Comparison of ENCODE assay signal across 8 cellular contexts in the genomic region with DNA sequence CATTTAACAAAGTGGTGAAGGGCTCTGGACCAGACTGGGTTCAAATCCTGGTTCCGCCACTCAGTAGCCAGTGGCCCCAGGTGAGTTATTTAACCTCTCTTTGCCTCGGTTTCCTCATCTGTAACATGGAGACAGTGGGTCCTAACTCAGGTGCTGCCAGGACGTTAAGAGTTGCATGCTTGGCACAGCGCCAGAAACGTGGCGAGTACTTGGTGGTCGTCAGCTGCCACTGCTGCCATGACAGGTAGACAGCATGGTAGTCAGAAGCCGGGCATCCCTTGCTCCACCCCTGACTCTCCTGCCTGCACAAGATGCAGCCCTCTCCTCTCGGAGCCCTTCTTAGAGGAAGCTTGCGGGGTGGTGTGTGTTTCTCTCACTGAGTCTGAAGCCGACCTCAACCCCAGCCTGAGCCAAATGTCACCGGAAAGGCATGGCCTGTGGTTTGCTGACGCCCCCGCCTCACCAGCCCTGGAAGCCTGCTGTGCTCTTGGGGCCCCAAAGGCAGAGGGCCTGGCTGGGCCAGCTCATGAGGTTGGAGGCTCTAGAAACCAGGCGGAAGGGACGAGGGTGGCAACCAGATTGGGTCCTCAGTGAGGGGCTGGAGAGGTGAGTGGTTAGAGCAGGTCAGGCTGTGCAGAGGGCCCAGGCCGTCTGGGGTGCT.
DNase-seq lines count a peak whose midpoint lies in the region; ATAC-seq, FAIRE-seq and TF ChIP-seq lines count a peak whose summit lies in the region.

No MANE protein-coding gene starts in this region.

- intact Hi-C loops in activated T-helper 2 cell treated with anti-CD3 and anti-CD28 coated beads, Interferon-gamma antibody, Interleukin-2, Interleukin-4, amounts not matched to agents 10 μg/mL and 5 μg/mL and 100 μg/mL, durations not matched to agents 14 hours and 24 hours and 36 hours (cut with micrococcal nuclease): loop anchor here (5.0 to 10.0 kb wide), 4 partner anchors 161 to 794 kb away; partner anchors contain the start of gene TLE3
- intact Hi-C loops in esophagus muscularis mucosa (cut with DNase I) (no loop called here), thyroid gland (cut with DNase I) (no loop called here)

- no peaks in the 10 kb centered on the region for H3F3A ChIP-seq in OCI-LY1 (ENCODE audit: insufficient read depth, low read length)

- H3K27ac Mint-ChIP-seq in activated T-helper 2 cell treated with anti-CD3 and anti-CD28 coated beads, Interferon-gamma antibody, Interleukin-2, Interleukin-4, amounts not matched to agents 10 μg/mL and 5 μg/mL and 100 μg/mL, durations not matched to agents 14 hours and 24 hours and 36 hours: no peak overlapping the region
- peak overlapping the region; percentile 34 to 62 (median 37) for H3K27ac Mint-ChIP-seq in nephron

- H3K9me3 ChIP-seq in OCI-LY1 (ENCODE audit: low read length) (no peaks in the 10 kb centered on the region), esophagus muscularis mucosa (no peaks in the 10 kb centered on the region), thyroid gland (no peaks in the 10 kb centered on the region)

- H3K9me2 ChIP-seq in OCI-LY1 (ENCODE audit: low read depth, low read length): no peaks in the 10 kb centered on the region

- no peaks in the 10 kb centered on the region for H3K9me3 Mint-ChIP-seq in activated T-helper 2 cell treated with anti-CD3 and anti-CD28 coated beads, Interferon-gamma antibody, Interleukin-2, Interleukin-4, amounts not matched to agents 10 μg/mL and 5 μg/mL and 100 μg/mL, durations not matched to agents 14 hours and 24 hours and 36 hours
- no peaks in the 10 kb centered on the region for H3K9me3 Mint-ChIP-seq in nephron

- TF ChIP-seq EP300 in esophagus muscularis mucosa (IDR thresholded peaks at IDR 0.05): no peak

- TF ChIP-seq POLR2A in esophagus muscularis mucosa (IDR thresholded peaks at IDR 0.05; ENCODE audit: low read depth): no peak
- TF ChIP-seq POLR2A in thyroid gland (IDR thresholded peaks at IDR 0.05): no peak

- peaks cover 49% of the 10 kb centered on the region for H3K27me3 Mint-ChIP-seq in activated T-helper 2 cell treated with anti-CD3 and anti-CD28 coated beads, Interferon-gamma antibody, Interleukin-2, Interleukin-4, amounts not matched to agents 10 μg/mL and 5 μg/mL and 100 μg/mL, durations not matched to agents 14 hours and 24 hours and 36 hours (ENCODE audit: low read depth)
- peaks cover 67% of the 10 kb centered on the region for H3K27me3 Mint-ChIP-seq in nephron (ENCODE audit: low read depth)

- H2AFZ ChIP-seq in OCI-LY1 (ENCODE audit: low read length): no peak overlapping the region

- H4K20me1 ChIP-seq in OCI-LY1 (ENCODE audit: insufficient read depth, low read length): no peaks in the 10 kb centered on the region

- 74% methylated on average over 10 of the region's 17 CpGs for WGBS in esophagus muscularis mucosa
- 44 to 62% methylated on average over 11 to 17 of the region's 17 CpGs for WGBS in thyroid gland, 2 donors

- H3K27ac ChIP-seq in OCI-LY1 (ENCODE audit: low read depth, low read length, poor library complexity, severe bottlenecking) (no peak overlapping the region), esophagus muscularis mucosa (replicated peaks in 1 of 4) (no peak overlapping the region), thyroid gland (no peak overlapping the region)

- H3K9ac ChIP-seq in OCI-LY1 (ENCODE audit: low read length): no peak overlapping the region; the same call in 1 of the 2 replicates

- FAIRE-seq in urothelium cell line (lab: Jason Lieb, UNC): peak; percentile 58

- H3K4me1 Mint-ChIP-seq in activated T-helper 2 cell treated with anti-CD3 and anti-CD28 coated beads, Interferon-gamma antibody, Interleukin-2, Interleukin-4, amounts not matched to agents 10 μg/mL and 5 μg/mL and 100 μg/mL, durations not matched to agents 14 hours and 24 hours and 36 hours (ENCODE audit: low read depth): peaks cover 35% of the 10 kb centered on the region
- H3K4me1 Mint-ChIP-seq in nephron: peaks cover 36% of the 10 kb centered on the region

- H3K4me3 ChIP-seq in OCI-LY1 (ENCODE audit: low read depth, low read length, poor library complexity, severe bottlenecking) (peak overlapping the region; percentile 1), esophagus muscularis mucosa (no peak overlapping the region), thyroid gland (replicated peaks in 1 of 3) (no peak overlapping the region)

- peak; percentile 65 for DNase-seq in activated T-helper 2 cell treated with anti-CD3 and anti-CD28 coated beads, Interferon-gamma antibody, Interleukin-2, Interleukin-4, amounts not matched to agents 10 μg/mL and 5 μg/mL and 100 μg/mL, durations not matched to agents 14 hours and 24 hours and 36 hours (ENCODE audit: low spot score)
- peak; percentile 44 for DNase-seq in urothelium cell line (ENCODE audit: low spot score)
- no peak for DNase-seq in esophagus muscularis mucosa (ENCODE audit: extremely low spot score)
- no peak for DNase-seq in thyroid gland
- no peak for DNase-seq in HCEC 1CT

- ATAC-seq in GM19023 (IDR thresholded peaks at IDR 0.05; ENCODE audit: unreplicated experiment): peak; percentile 51

- H3K36me3 Mint-ChIP-seq in activated T-helper 2 cell treated with anti-CD3 and anti-CD28 coated beads, Interferon-gamma antibody, Interleukin-2, Interleukin-4, amounts not matched to agents 10 μg/mL and 5 μg/mL and 100 μg/mL, durations not matched to agents 14 hours and 24 hours and 36 hours (ENCODE audit: low read depth): no peaks in the 10 kb centered on the region
- H3K36me3 Mint-ChIP-seq in nephron (ENCODE audit: low read depth): no peaks in the 10 kb centered on the region

- TF ChIP-seq CTCF in OCI-LY1 (IDR thresholded peaks at IDR 0.05; ENCODE audit: low read length) (no peak), nephron (IDR thresholded peaks at IDR 0.05; ENCODE audit: unreplicated experiment in 3 of 3) (no peak), esophagus muscularis mucosa (IDR thresholded peaks at IDR 0.05) (no peak), thyroid gland (IDR thresholded peaks at IDR 0.05) (no peak)

- H3K4me2 ChIP-seq in OCI-LY1 (ENCODE audit: low read length): peak overlapping the region; percentile 17

- H3K4me1 ChIP-seq in OCI-LY1 (ENCODE audit: insufficient read depth, low read length, severe bottlenecking) (peaks cover 45% of the 10 kb centered on the region), esophagus muscularis mucosa (peaks cover 13 to 29% (median 25%) of the 10 kb centered on the region in 4 donors), thyroid gland (peaks cover 3 to 21% of the 10 kb centered on the region in 2 donors)

- H3K27me3 ChIP-seq in OCI-LY1 (ENCODE audit: insufficient read depth, low read length) (no peaks in the 10 kb centered on the region), esophagus muscularis mucosa (no peaks in the 10 kb centered on the region), thyroid gland (no peaks in the 10 kb centered on the region)

- no peaks in the 10 kb centered on the region for H3K79me2 ChIP-seq in OCI-LY1 (ENCODE audit: insufficient read depth, low read length)

- H3K36me3 ChIP-seq in OCI-LY1 (ENCODE audit: insufficient read depth, low read length) (no peaks in the 10 kb centered on the region), esophagus muscularis mucosa (no peaks in the 10 kb centered on the region), thyroid gland (no peaks in the 10 kb centered on the region)

- H3K4me3 Mint-ChIP-seq in activated T-helper 2 cell treated with anti-CD3 and anti-CD28 coated beads, Interferon-gamma antibody, Interleukin-2, Interleukin-4, amounts not matched to agents 10 μg/mL and 5 μg/mL and 100 μg/mL, durations not matched to agents 14 hours and 24 hours and 36 hours (ENCODE audit: low read depth): peak overlapping the region; percentile 51
- H3K4me3 Mint-ChIP-seq in nephron: no peak overlapping the region

Comparison
In these comparisons a context has a peak if more than half of its experiments do, and no peak if none do; other contexts are left out.
1. DNase-seq: peak in activated T-helper 2 cell treated with anti-CD3 and anti-CD28 coated beads, Interferon-gamma antibody, Interleukin-2, Interleukin-4, amounts not matched to agents 10 μg/mL and 5 μg/mL and 100 μg/mL, durations not matched to agents 14 hours and 24 hours and 36 hours (single experiment) and urothelium cell line (single experiment); none in esophagus muscularis mucosa (single experiment), thyroid gland (0 of 2) and HCEC 1CT (single experiment).